In the genomic region with DNA sequence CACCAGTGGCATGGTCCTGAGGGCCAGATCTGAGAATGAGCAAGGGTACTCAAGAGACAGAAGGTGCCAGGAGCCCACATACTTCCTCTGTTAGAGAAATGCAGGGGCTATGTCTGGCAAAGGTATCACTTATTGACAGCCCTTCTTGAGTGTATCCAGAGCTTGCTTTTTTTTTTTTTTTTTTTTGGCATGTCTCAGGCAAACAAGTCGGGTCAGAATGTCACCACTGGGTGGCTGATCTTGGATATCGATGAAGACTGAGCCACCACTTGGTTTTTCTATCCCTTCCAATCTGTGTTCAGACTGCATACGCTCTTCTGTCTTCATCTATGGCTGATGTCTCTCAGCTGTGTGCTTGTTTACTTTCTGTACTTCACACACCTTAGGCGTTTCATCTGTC, we compare ENCODE assay signal across 21 cellular contexts.
"Had no signal": no experiment of that assay in that cellular context is flagged by ENCODE, and none has a peak within 500 bp of the region (broad histone marks: within the 10 kb centered on the region; RNA-seq: fewer than 3 reads in every experiment).

No MANE protein-coding gene starts in this region.

- H3K4me3 Mint-ChIP-seq: naive thymus-derived CD4-positive, alpha-beta T cell; nephron progenitor cell; stimulated activated naive B cell treated with anti-CD40 and anti-IgM and Interleukin-4, amounts not matched to agents 10 μg/mL and 1 μg/mL and 100 μg/mL, for 72 hours; stimulated activated naive CD8-positive, alpha-beta T cell treated with anti-CD3 and anti-CD28 coated beads, Interleukin-15, amount 100 ng/mL, for 72 hours; type B pancreatic cell had no signal

- H3K4me2 ChIP-seq: hepatocyte had no signal

- H3K36me3 Mint-ChIP-seq: naive thymus-derived CD4-positive, alpha-beta T cell; stimulated activated naive B cell treated with anti-CD40 and anti-IgM and Interleukin-4, amounts not matched to agents 10 μg/mL and 1 μg/mL and 100 μg/mL, for 72 hours; type B pancreatic cell had no signal

- H3K9me3 ChIP-seq: colonic mucosa, neutrophil, psoas muscle, right lobe of liver, thoracic aorta had no signal

- FAIRE-seq: urothelium cell line had no signal

- ATAC-seq: left colon; left ventricle myocardium superior; naive thymus-derived CD4-positive, alpha-beta T cell; psoas muscle; right lobe of liver; stimulated activated naive B cell treated with anti-CD40 and anti-IgM and Interleukin-4, amounts not matched to agents 10 μg/mL and 1 μg/mL and 100 μg/mL, for 72 hours; stimulated activated naive CD8-positive, alpha-beta T cell treated with anti-CD3 and anti-CD28 coated beads, Interleukin-15, amount 100 ng/mL, for 72 hours had no signal

- H3K4me3 ChIP-seq: colonic mucosa, hepatocyte, lung, psoas muscle, right lobe of liver, thoracic aorta had no signal

- H3K36me3 ChIP-seq: colonic mucosa, neutrophil, right lobe of liver, thoracic aorta had no signal

- H3K27me3 ChIP-seq: colonic mucosa, hepatocyte, right lobe of liver had no signal

- H3K4me1 Mint-ChIP-seq: naive thymus-derived CD4-positive, alpha-beta T cell; stimulated activated naive B cell treated with anti-CD40 and anti-IgM and Interleukin-4, amounts not matched to agents 10 μg/mL and 1 μg/mL and 100 μg/mL, for 72 hours; stimulated activated naive CD8-positive, alpha-beta T cell treated with anti-CD3 and anti-CD28 coated beads, Interleukin-15, amount 100 ng/mL, for 72 hours had no signal

- H3K9me3 Mint-ChIP-seq: stimulated activated naive B cell treated with anti-CD40 and anti-IgM and Interleukin-4, amounts not matched to agents 10 μg/mL and 1 μg/mL and 100 μg/mL, for 72 hours; stimulated activated naive CD8-positive, alpha-beta T cell treated with anti-CD3 and anti-CD28 coated beads, Interleukin-15, amount 100 ng/mL, for 72 hours had no signal

- DNase-seq: colonic mucosa; effector CD4-positive, alpha-beta T cell; foreskin melanocyte; head of caudate nucleus; left colon; left ventricle myocardium superior; naive thymus-derived CD4-positive, alpha-beta T cell; nephron progenitor cell; psoas muscle; retina; right lobe of liver; stimulated activated CD4-positive, alpha-beta T cell treated with anti-CD3 and anti-CD28 coated beads, Interleukin-4, amount 100 ng/mL, for 4 hours; stimulated activated naive B cell treated with anti-CD40 and anti-IgM and Interleukin-4, amounts not matched to agents 10 μg/mL and 1 μg/mL and 100 μg/mL, for 72 hours; stimulated activated naive CD8-positive, alpha-beta T cell treated with anti-CD3 and anti-CD28 coated beads, Interleukin-15, amount 100 ng/mL, for 72 hours; substantia nigra had no signal

- H3K27ac Mint-ChIP-seq: naive thymus-derived CD4-positive, alpha-beta T cell; nephron progenitor cell; stimulated activated naive B cell treated with anti-CD40 and anti-IgM and Interleukin-4, amounts not matched to agents 10 μg/mL and 1 μg/mL and 100 μg/mL, for 72 hours; stimulated activated naive CD8-positive, alpha-beta T cell treated with anti-CD3 and anti-CD28 coated beads, Interleukin-15, amount 100 ng/mL, for 72 hours; type B pancreatic cell had no signal

- H2AFZ ChIP-seq: hepatocyte had no signal

- H3K27me3 Mint-ChIP-seq: type B pancreatic cell had no signal

- H3K4me1 ChIP-seq: colonic mucosa, psoas muscle, right lobe of liver had no signal

- H3K27ac ChIP-seq: colonic mucosa, hepatocyte, neutrophil, psoas muscle, right lobe of liver, thoracic aorta had no signal
